22 cellular contexts compared by ENCODE assay signal in the genomic region with DNA sequence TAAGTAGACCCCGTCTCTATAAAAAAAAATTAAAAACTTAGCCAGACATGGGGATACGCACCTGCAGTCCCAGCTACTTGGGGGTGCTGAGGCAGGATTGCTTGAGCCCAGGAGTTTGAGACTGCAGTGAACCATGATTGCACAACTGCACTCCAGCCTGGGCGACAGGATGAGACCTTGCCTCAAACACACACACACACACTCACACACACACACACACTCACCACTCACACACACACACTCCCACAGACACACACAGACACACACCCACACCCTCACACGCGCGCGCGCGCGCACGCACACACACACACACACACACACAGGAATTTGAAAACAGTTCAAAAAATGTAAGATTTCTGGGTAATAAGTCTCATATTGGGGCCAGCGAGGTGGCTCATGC. TPM values are rescaled to one million over a fixed set of nuclear protein-coding genes. Genes with fewer than 3 reads are reported as not detected.
DNase-seq lines count a peak whose midpoint lies in the region; ATAC-seq, FAIRE-seq and TF ChIP-seq lines count a peak whose summit lies in the region.
"Had no signal": no experiment of that assay in that cellular context is flagged by ENCODE, and none has a peak within 500 bp of the region (broad histone marks: within the 10 kb centered on the region; RNA-seq: fewer than 3 reads in every experiment).

No MANE protein-coding gene starts in this region.

- no peak for DNase-seq in CD8-positive, alpha-beta T cell
- DNase-seq in IMR-90 (no peak), GM12878 (ENCODE audit: low read depth, low spot score) (no peak), neuronal stem cell (ENCODE audit: low spot score) (no peak), Karpas-422 (no peak), H4 (ENCODE audit: low spot score) (no peak)
- DNase-seq: ACHN; DMS79 treated with DMSO at 0.1 percent for 48 hours; H9; NCI-H1105 treated with DMSO at 0.1 percent for 48 hours; NCI-H1694 treated with DMSO at 0.1 percent for 48 hours; NCI-H510A; NCI-H748 treated with DMSO at 0.1 percent for 48 hours; NK-92 treated with Interleukin-12 subunit alpha and Interleukin-12 subunit beta, amount 100 ng/mL, for 24 hours had no signal

- H3K36me3 ChIP-seq in CD8-positive, alpha-beta T cell (ENCODE audit: insufficient read depth, low read length): no peaks in the 10 kb centered on the region
- H3K36me3 ChIP-seq in IMR-90 (ENCODE audit: control insufficient read depth, insufficient read depth, low read length) (no peaks in the 10 kb centered on the region), GM12878 (ENCODE audit: control insufficient read depth in 2 of 2, insufficient read depth in 2 of 2, low read length in 1 of 2) (no peaks in the 10 kb centered on the region), neuronal stem cell (replicated peaks in 1 of 2; ENCODE audit: control insufficient read depth in 2 of 2, insufficient read depth in 2 of 2, low read length in 2 of 2) (no peaks in the 10 kb centered on the region), Karpas-422 (ENCODE audit: insufficient read depth, low read length) (no peaks in the 10 kb centered on the region)

- intact Hi-C loops in CD8-positive, alpha-beta T cell (cut with DNase I, micrococcal nuclease): no loop called here
- intact Hi-C loops in IMR-90 (cut with micrococcal nuclease) (no loop called here), GM12878 (cut with micrococcal nuclease; ENCODE audit: unreplicated experiment) (no loop called here)

- POLR2A ChIA-PET in CD8-positive, alpha-beta T cell (lab: Charles Lee): no interaction called here
- POLR2A ChIA-PET in IMR-90 (lab: Charles Lee; ENCODE audit: unreplicated experiment) (no interaction called here), GM12878 (lab: Charles Lee) (no interaction called here)

- no peaks in the 10 kb centered on the region for H3K79me2 ChIP-seq in GM12878 (ENCODE audit: control insufficient read depth, insufficient read depth, low read length)
- H3K79me2 ChIP-seq in Karpas-422 (ENCODE audit: low read length): no peaks in the 10 kb centered on the region

- no peak overlapping the region for H2BK20ac ChIP-seq in IMR-90 (ENCODE audit: low read depth, low read length)

- no peak overlapping the region for H3K4me2 ChIP-seq in IMR-90 (ENCODE audit: low read depth, low read length)
- no peak overlapping the region for H3K4me2 ChIP-seq in GM12878 (ENCODE audit: control insufficient read depth, insufficient read depth)
- no peak overlapping the region for H3K4me2 ChIP-seq in neuronal stem cell (ENCODE audit: insufficient read depth, low read length, poor library complexity, severe bottlenecking)
- H3K4me2 ChIP-seq in Karpas-422 (ENCODE audit: low read depth, low read length, poor library complexity, severe bottlenecking): no peak overlapping the region

- H4K20me1 ChIP-seq in IMR-90 (ENCODE audit: insufficient read depth, low read length) (no peaks in the 10 kb centered on the region), GM12878 (ENCODE audit: control insufficient read depth, insufficient read depth) (no peaks in the 10 kb centered on the region), Karpas-422 (ENCODE audit: insufficient read depth, low read depth, low read length) (no peaks in the 10 kb centered on the region)

- no peaks in the 10 kb centered on the region for H3K27me3 ChIP-seq in CD8-positive, alpha-beta T cell (ENCODE audit: insufficient read depth, low read length)
- H3K27me3 ChIP-seq in IMR-90 (ENCODE audit: control insufficient read depth, insufficient read depth, low read length) (peaks cover 14% of the 10 kb centered on the region; the same call in 1 of the 2 replicates), GM12878 (replicated peaks in 1 of 2; ENCODE audit: control insufficient read depth in 2 of 2, insufficient read depth in 2 of 2, low read length in 1 of 2) (no peaks in the 10 kb centered on the region), neuronal stem cell (ENCODE audit: control insufficient read depth in 3 of 3, insufficient read depth in 3 of 3, low read depth in 1 of 3, low read length in 3 of 3) (no peaks in the 10 kb centered on the region), Karpas-422 (ENCODE audit: low read length) (no peaks in the 10 kb centered on the region)

- SMC1A ChIA-PET in GM12878 (lab: Charles Lee; ENCODE audit: uncharacterized antibody, unreplicated experiment): no interaction called here

- BruUV-seq in IMR-90 (replicated peaks; lab: Mats Ljungman, UMichigan) (no TSS peak), GM12878 (replicated peaks; lab: Mats Ljungman, UMichigan) (no TSS peak)

- H2AK9ac ChIP-seq in IMR-90 (replicated peaks; ENCODE audit: low read depth, low read length, poor library complexity): no peak overlapping the region

- RAD21 ChIA-PET in GM12878 (lab: Charles Lee; ENCODE audit: unreplicated experiment): no interaction called here

- H2BK15ac ChIP-seq in IMR-90 (ENCODE audit: low read depth, low read length) (no peak overlapping the region), neuronal stem cell (ENCODE audit: low read length) (peak overlapping the region; percentile 98)

- no peaks in the 10 kb centered on the region for H3K4me1 ChIP-seq in CD8-positive, alpha-beta T cell (ENCODE audit: insufficient read depth, low read length)
- H3K4me1 ChIP-seq in IMR-90 (ENCODE audit: control insufficient read depth, insufficient read depth, low read length): no peaks in the 10 kb centered on the region
- H3K4me1 ChIP-seq in GM12878 (ENCODE audit: control insufficient read depth, insufficient read depth, low read length): no peaks in the 10 kb centered on the region
- H3K4me1 ChIP-seq in neuronal stem cell (ENCODE audit: control insufficient read depth in 2 of 2, insufficient read depth in 1 of 2, low read depth in 1 of 2, low read length in 2 of 2): peaks cover 11 to 13% of the 10 kb centered on the region in 2 donors
- H3K4me1 ChIP-seq in Karpas-422 (ENCODE audit: low read length): no peaks in the 10 kb centered on the region

- no peak overlapping the region for H3K56ac ChIP-seq in IMR-90 (ENCODE audit: extremely low read depth, insufficient read depth, low read length)

- TF ChIP-seq POLR2A in IMR-90 (IDR thresholded peaks at IDR 0.05; ENCODE audit: low read depth, low read length) (no peak), GM12878 (IDR thresholded peaks at IDR 0.05; ENCODE audit: low read depth, low read length) (no peak)

- no peak for TF ChIP-seq EP300 in GM12878 (IDR thresholded peaks at IDR 0.05; ENCODE audit: borderline replicate concordance in 1 of 2, control insufficient read depth in 1 of 2, low read depth in 2 of 2, low read length in 2 of 2)

- H3K4ac ChIP-seq in IMR-90 (ENCODE audit: low read depth, low read length): no peak overlapping the region
- H3K4ac ChIP-seq in neuronal stem cell (ENCODE audit: low read length): no peak overlapping the region

- no peaks in the 10 kb centered on the region for H3K9me3 ChIP-seq in CD8-positive, alpha-beta T cell (ENCODE audit: low read length)
- H3K9me3 ChIP-seq in IMR-90 (ENCODE audit: control insufficient read depth, insufficient read depth, low read length): peaks cover 5% of the 10 kb centered on the region; the same call in 1 of the 2 replicates
- no peaks in the 10 kb centered on the region; the same call in 1 of the 3 replicates for H3K9me3 ChIP-seq in GM12878 (replicated peaks; ENCODE audit: control insufficient read depth, insufficient read depth, low read length)
- peaks cover 4 to 5% of the 10 kb centered on the region in 2 donors for H3K9me3 ChIP-seq in neuronal stem cell (replicated peaks in 1 of 2; ENCODE audit: control insufficient read depth in 2 of 2, insufficient read depth in 1 of 2, low read depth in 1 of 2, low read length in 2 of 2)
- H3K9me3 ChIP-seq in Karpas-422 (ENCODE audit: low read length): no peaks in the 10 kb centered on the region

- no peak overlapping the region for H3K4me3 Mint-ChIP-seq in CD8-positive, alpha-beta T cell
- H3K4me3 Mint-ChIP-seq: CD14-positive monocyte, H9 had no signal

- H2AK5ac ChIP-seq in IMR-90 (ENCODE audit: low read depth, low read length) (no peak overlapping the region), neuronal stem cell (ENCODE audit: low read depth, low read length) (peak overlapping the region; percentile 88)

- no peak overlapping the region for H2BK120ac ChIP-seq in IMR-90 (ENCODE audit: low read depth, low read length)
- no peak overlapping the region for H2BK120ac ChIP-seq in neuronal stem cell (ENCODE audit: low read depth, low read length)

- H3K27me3 Mint-ChIP-seq in CD8-positive, alpha-beta T cell (ENCODE audit: low read depth): no peaks in the 10 kb centered on the region

- dilution Hi-C loops in IMR-90 (cut with HindIII; ENCODE audit: low sequenced_read_pairs, unreplicated experiment): no loop called here

- H3K27ac Mint-ChIP-seq in CD8-positive, alpha-beta T cell: peak overlapping the region; percentile 50

- no peak overlapping the region for H4K91ac ChIP-seq in IMR-90 (ENCODE audit: insufficient read depth, low read depth, low read length)
- no peak overlapping the region for H4K91ac ChIP-seq in neuronal stem cell (ENCODE audit: low read depth, low read length, poor library complexity)

- ATAC-seq in CD8-positive, alpha-beta T cell: no peak
- ATAC-seq in IMR-90 (ENCODE audit: low read depth) (no peak), GM12878 (no peak), GM21528 (IDR thresholded peaks at IDR 0.05; ENCODE audit: low FRiP score, unreplicated experiment) (no peak)
- ATAC-seq: Right ventricle myocardium inferior had no signal

- WGBS in IMR-90 (ENCODE audit: extremely low coverage in 2 of 2, insufficient read length in 1 of 2), 2 experiments: 80% methylated on average over 1 of the region's 12 CpGs; no CpG with 5 or more reads in 1 of the 2 experiments
- WGBS in GM12878 (ENCODE audit: insufficient coverage, insufficient replicate concordance, low lambda C conversion rate, missing lambda C conversion rate): 70% methylated on average over 12 of the region's 12 CpGs
- 100% methylated on average over 2 of the region's 12 CpGs; no CpG with 5 or more reads in 1 of the 2 donors for WGBS in neuronal stem cell (ENCODE audit: extremely low coverage in 2 of 2, insufficient read length in 2 of 2, insufficient replicate concordance in 1 of 2), 2 donors

- no peaks in the 10 kb centered on the region for H3K9me1 ChIP-seq in IMR-90 (ENCODE audit: insufficient read depth, low read length)

- H3K9me3 Mint-ChIP-seq in CD8-positive, alpha-beta T cell: no peaks in the 10 kb centered on the region

- H2BK12ac ChIP-seq in neuronal stem cell (ENCODE audit: low read length): no peak overlapping the region

- H3K23ac ChIP-seq in IMR-90 (ENCODE audit: low read depth, low read length): no peak overlapping the region
- H3K23ac ChIP-seq in neuronal stem cell (ENCODE audit: low read depth, low read length, poor library complexity): no peak overlapping the region

- H3K4me3 ChIP-seq in CD8-positive, alpha-beta T cell (ENCODE audit: low read depth, low read length): no peak overlapping the region
- H3K4me3 ChIP-seq in IMR-90 (ENCODE audit: insufficient read depth, low read depth, low read length) (no peak overlapping the region), GM12878 (no peak overlapping the region), neuronal stem cell (ENCODE audit: low read length in 2 of 2) (no peak overlapping the region), Karpas-422 (ENCODE audit: low read length) (no peak overlapping the region)

- H3K14ac ChIP-seq in IMR-90 (replicated peaks; ENCODE audit: low read depth, low read length) (no peak overlapping the region), neuronal stem cell (ENCODE audit: low read length) (no peak overlapping the region)

- H3K4me1 Mint-ChIP-seq in CD8-positive, alpha-beta T cell (ENCODE audit: low read depth): peaks cover 2% of the 10 kb centered on the region

- H3K36me3 Mint-ChIP-seq in CD8-positive, alpha-beta T cell: no peaks in the 10 kb centered on the region

- H3K27ac ChIP-seq in CD8-positive, alpha-beta T cell (ENCODE audit: low read depth, low read length): no peak overlapping the region
- H3K27ac ChIP-seq in IMR-90 (ENCODE audit: insufficient read depth, low read length) (no peak overlapping the region), GM12878 (ENCODE audit: control insufficient read depth, insufficient read depth) (no peak overlapping the region), neuronal stem cell (replicated peaks; ENCODE audit: low read length) (no peak overlapping the region), Karpas-422 (ENCODE audit: low read length) (no peak overlapping the region)

- TF ChIP-seq RAD21 in IMR-90 (IDR thresholded peaks at IDR 0.05; ENCODE audit: low read length): no peak
- no peak for TF ChIP-seq RAD21 in GM12878 (IDR thresholded peaks at IDR 0.05; ENCODE audit: insufficient read depth, low read depth, low read length)

- H3K79me1 ChIP-seq in IMR-90 (ENCODE audit: low read depth in 1 of 2, low read length in 2 of 2) (no peaks in the 10 kb centered on the region), neuronal stem cell (ENCODE audit: low read depth, low read length) (no peaks in the 10 kb centered on the region)

- in situ Hi-C loops in IMR-90 (cut with MboI; ENCODE audit: low sequenced_read_pairs): no loop called here
- in situ Hi-C loops in GM12878 (cut with MboI): no loop called here

- H3K18ac ChIP-seq in IMR-90 (ENCODE audit: low read depth, low read length) (no peak overlapping the region), neuronal stem cell (ENCODE audit: low read length) (no peak overlapping the region)

- CTCF ChIA-PET in CD8-positive, alpha-beta T cell (lab: Charles Lee): interaction anchor here (2.6 kb wide), 1 partner anchor 15 kb away, joined by 11 read pairs; no protein-coding TSS in a partner anchor
- CTCF ChIA-PET in IMR-90 (lab: Yijun Ruan, JAX) (no interaction called here), GM12878 (lab: Yijun Ruan, JAX) (no interaction called here)

- no peak for TF ChIP-seq CTCF in CD8-positive, alpha-beta T cell (IDR thresholded peaks at IDR 0.05)
- no peak for TF ChIP-seq CTCF in IMR-90 (conservative IDR thresholded peaks at IDR 0.05; ENCODE audit: low read depth, low read length)
- no peak for TF ChIP-seq CTCF in GM12878 (IDR thresholded peaks at IDR 0.05 in 2 of 3, conservative IDR thresholded peaks at IDR 0.05 in 1 of 3; ENCODE audit: control insufficient read depth in 2 of 3, extremely low read depth in 1 of 3, insufficient read depth in 1 of 3, low read depth in 3 of 3, low read length in 3 of 3)

- H2BK5ac ChIP-seq in IMR-90 (ENCODE audit: low read depth, low read length, poor library complexity, severe bottlenecking) (no peak overlapping the region), neuronal stem cell (ENCODE audit: low read length) (no peak overlapping the region)

- H4K8ac ChIP-seq in IMR-90 (ENCODE audit: low read depth in 2 of 2, low read length in 2 of 2): no peak overlapping the region
- no peak overlapping the region for H4K8ac ChIP-seq in neuronal stem cell (ENCODE audit: low read depth, low read length)

- H4K5ac ChIP-seq in IMR-90 (ENCODE audit: low read depth, low read length): no peak overlapping the region

- H3K9ac ChIP-seq in IMR-90 (ENCODE audit: low read depth, low read length) (no peak overlapping the region), GM12878 (ENCODE audit: control insufficient read depth, insufficient read depth, low read length) (no peak overlapping the region), neuronal stem cell (ENCODE audit: low read depth, low read length, poor library complexity) (no peak overlapping the region), Karpas-422 (ENCODE audit: low read length) (no peak overlapping the region)

- FAIRE-seq in GM12878 (lab: Jason Lieb, UNC): no peak
- FAIRE-seq: RCC 7860 had no signal

- no peaks in the 10 kb centered on the region for H3K9me2 ChIP-seq in Karpas-422 (replicated peaks; ENCODE audit: insufficient read depth, low read length)

- H2AFZ ChIP-seq in IMR-90 (replicated peaks; ENCODE audit: low read length, poor library complexity) (no peak overlapping the region), GM12878 (ENCODE audit: control insufficient read depth, low read depth, low read length) (no peak overlapping the region), neuronal stem cell (ENCODE audit: low read length) (no peak overlapping the region), Karpas-422 (ENCODE audit: low read length) (no peak overlapping the region)

RNA-seq across cellular contexts. Expression of a gene that starts 8.7 kb away (rescaled TPM):
- total RNA-seq in CD8-positive, alpha-beta T cell: not detected
- total RNA-seq in IMR-90 (2012; rRNA removed): not detected in 2 replicates
- not detected in 2 replicates for polyA plus RNA-seq in IMR-90 (2012; rRNA removed)
- polyA plus RNA-seq in IMR-90 (2012; cell fraction: cytosol; rRNA removed): not detected in 2 replicates
- not detected in 2 replicates for polyA plus RNA-seq in IMR-90 (2012; cell fraction: nucleus; rRNA removed; ENCODE audit: low replicate concordance)
- not detected in 2 replicates for total RNA-seq in GM12878 (2013; cell fraction: nucleolus; rRNA removed)
- total RNA-seq in GM12878 (2014; rRNA removed): not detected in 2 replicates
- total RNA-seq in GM12878 (2014; rRNA removed; fragmentation: Illumina TruSeq; extraction: Trizol): not detected in 2 replicates
- total RNA-seq in GM12878 (2021): not detected in 2 replicates
- polyA plus RNA-seq in GM12878 (2011; ENCODE audit: low read depth): not detected
- not detected in 2 replicates for polyA plus RNA-seq in GM12878 (2011; rRNA removed)
- not detected in 2 replicates for polyA plus RNA-seq in GM12878 (2011; cell fraction: cytosol; rRNA removed)
- polyA plus RNA-seq in GM12878 (2011; cell fraction: nucleus; rRNA removed): not detected in 2 replicates
- not detected in 2 replicates for polyA plus RNA-seq in GM12878 (2012)
- not detected in 2 replicates for polyA plus RNA-seq in GM12878 (2014; fragmentation: Illumina TruSeq; extraction: Trizol)
- polyA plus RNA-seq in GM12878 (2014; fragmentation: Nextera tagmentation; extraction: Ambion mirVana): not detected
- not detected in 2 replicates for polyA plus RNA-seq in GM12878 (2014; rRNA removed)
- polyA plus RNA-seq in GM12878 (2016; fragmentation: Nextera tagmentation; extraction: Ambion mirVana): not detected
- not detected in 2 replicates for polyA minus RNA-seq in GM12878 (2011; rRNA and poly(A)+ RNA removed)
- not detected in 2 replicates for polyA minus RNA-seq in GM12878 (2011; cell fraction: cytosol; rRNA and poly(A)+ RNA removed)
- polyA minus RNA-seq in GM12878 (2011; cell fraction: nucleus; rRNA and poly(A)+ RNA removed): not detected in 2 replicates
- polyA plus RNA-seq in neuronal stem cell (2013, experiment 1 of 2): not detected
- not detected for polyA plus RNA-seq in neuronal stem cell (2013, experiment 2 of 2)
- total RNA-seq in Karpas-422 (2014; rRNA removed; shearing (Covaris generic); ENCODE audit: low replicate concordance): not detected in 2 replicates
- not detected in 2 replicates for total RNA-seq in H4 (2014; rRNA removed; shearing (Covaris generic))
- total RNA-seq: G401, H9, MCF 10A, OCI-LY7, Right ventricle myocardium inferior, SK-MEL-5 had no signal
- polyA plus RNA-seq: CD14-positive monocyte had no signal

RNA-seq across cellular contexts. Expression of a gene that starts 34.7 kb away (rescaled TPM):
- 100 to 1,000 TPM; 137 to 140 TPM for total RNA-seq in CD8-positive, alpha-beta T cell
- total RNA-seq in IMR-90 (2012; rRNA removed): 1.4 and 1.8 TPM in 2 replicates
- polyA plus RNA-seq in IMR-90 (2012; rRNA removed): 5.1 and 5.3 TPM in 2 replicates
- polyA plus RNA-seq in IMR-90 (2012; cell fraction: cytosol; rRNA removed): 3.8 and 5.3 TPM in 2 replicates
- 11.2 and 22.5 TPM in 2 replicates for polyA plus RNA-seq in IMR-90 (2012; cell fraction: nucleus; rRNA removed; ENCODE audit: low replicate concordance)
- 6.2 and 7.0 TPM in 2 replicates for total RNA-seq in GM12878 (2013; cell fraction: nucleolus; rRNA removed)
- total RNA-seq in GM12878 (2014; rRNA removed): 0.11 and 0.68 TPM in 2 replicates
- 0.22 and 0.23 TPM in 2 replicates for total RNA-seq in GM12878 (2014; rRNA removed; fragmentation: Illumina TruSeq; extraction: Trizol)
- total RNA-seq in GM12878 (2021): 0.62 and 0.80 TPM in 2 replicates
- polyA plus RNA-seq in GM12878 (2011; ENCODE audit: low read depth): not detected
- 0.33 and 0.43 TPM in 2 replicates for polyA plus RNA-seq in GM12878 (2011; rRNA removed)
- 0.48 and 0.51 TPM in 2 replicates for polyA plus RNA-seq in GM12878 (2011; cell fraction: cytosol; rRNA removed)
- 1.6 and 1.7 TPM in 2 replicates for polyA plus RNA-seq in GM12878 (2011; cell fraction: nucleus; rRNA removed)
- polyA plus RNA-seq in GM12878 (2012): 0.15 and 0.35 TPM in 2 replicates
- polyA plus RNA-seq in GM12878 (2014; fragmentation: Illumina TruSeq; extraction: Trizol): 0.15 TPM in 1 of 2 replicates, not detected in the other
- polyA plus RNA-seq in GM12878 (2014; fragmentation: Nextera tagmentation; extraction: Ambion mirVana): under 1 TPM; 0.09 to 0.18 TPM
- polyA plus RNA-seq in GM12878 (2014; rRNA removed): 0.68 and 0.81 TPM in 2 replicates
- not detected for polyA plus RNA-seq in GM12878 (2016; fragmentation: Nextera tagmentation; extraction: Ambion mirVana)
- 0.15 and 0.26 TPM in 2 replicates for polyA minus RNA-seq in GM12878 (2011; rRNA and poly(A)+ RNA removed)
- polyA minus RNA-seq in GM12878 (2011; cell fraction: cytosol; rRNA and poly(A)+ RNA removed): not detected in 2 replicates
- 0.73 and 2.0 TPM in 2 replicates for polyA minus RNA-seq in GM12878 (2011; cell fraction: nucleus; rRNA and poly(A)+ RNA removed)
- polyA plus RNA-seq in neuronal stem cell (2013, experiment 1 of 2): 84.0 TPM
- 82.3 TPM for polyA plus RNA-seq in neuronal stem cell (2013, experiment 2 of 2)
- 0.07 and 0.19 TPM in 2 replicates for total RNA-seq in Karpas-422 (2014; rRNA removed; shearing (Covaris generic); ENCODE audit: low replicate concordance)
- 11.0 and 14.7 TPM in 2 replicates for total RNA-seq in H4 (2014; rRNA removed; shearing (Covaris generic))
